Comparison of ENCODE assay signal across 12 cellular contexts in the genomic region with DNA sequence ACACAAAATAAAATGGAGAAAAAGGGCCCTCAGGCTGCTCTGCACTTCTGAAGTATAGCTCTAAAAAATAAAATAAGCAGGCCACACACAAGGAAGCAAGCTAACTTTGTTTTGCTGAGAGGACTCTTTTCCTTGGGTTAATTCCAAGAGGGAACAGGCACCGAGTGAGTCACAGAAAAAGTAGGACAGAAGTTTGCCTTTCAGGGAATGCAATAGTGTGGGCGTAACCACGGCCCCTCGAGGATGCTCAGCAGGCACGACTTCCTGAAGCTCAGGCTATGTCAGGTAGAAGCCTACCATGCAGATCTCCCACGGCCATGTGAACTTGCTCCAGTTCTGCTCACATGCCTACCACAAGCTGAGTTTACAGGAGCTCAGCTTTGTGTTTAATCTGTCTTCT. TPM values are rescaled to one million over a fixed set of nuclear protein-coding genes. Genes with fewer than 3 reads are reported as not detected.
DNase-seq lines count a peak whose midpoint lies in the region; ATAC-seq, FAIRE-seq and TF ChIP-seq lines count a peak whose summit lies in the region.
"Had no signal": no experiment of that assay in that cellular context is flagged by ENCODE, and none has a peak within 500 bp of the region (broad histone marks: within the 10 kb centered on the region; RNA-seq: fewer than 3 reads in every experiment).

No MANE protein-coding gene starts in this region.

- H3K27ac Mint-ChIP-seq in nephron progenitor cell, result peak overlapping the region; percentile 91
- no peak overlapping the region for H3K27ac Mint-ChIP-seq in activated CD4-positive, alpha-beta memory T cell treated with anti-CD3 and anti-CD28 coated beads, Interleukin-2, amount 10 ng/mL, durations not matched to agents 7 days and 5 days

- peaks cover 2% of the 10 kb centered on the region for H3K27me3 Mint-ChIP-seq in nephron progenitor cell (ENCODE audit: low read depth, poor library complexity)
- no peaks in the 10 kb centered on the region for H3K27me3 Mint-ChIP-seq in activated CD4-positive, alpha-beta memory T cell treated with anti-CD3 and anti-CD28 coated beads, Interleukin-2, amount 10 ng/mL, durations not matched to agents 7 days and 5 days

- no peak overlapping the region for H3K4me3 ChIP-seq in fibroblast of villous mesenchyme (ENCODE audit: low read depth, low read length)
- H3K4me3 ChIP-seq: prostate gland had no signal

- no peak for FAIRE-seq in H54 (lab: Jason Lieb, UNC)

- peaks cover 56% of the 10 kb centered on the region for H3K4me1 Mint-ChIP-seq in nephron progenitor cell
- no peaks in the 10 kb centered on the region for H3K4me1 Mint-ChIP-seq in activated CD4-positive, alpha-beta memory T cell treated with anti-CD3 and anti-CD28 coated beads, Interleukin-2, amount 10 ng/mL, durations not matched to agents 7 days and 5 days

- H3K36me3 Mint-ChIP-seq in nephron progenitor cell (ENCODE audit: low read depth), result peaks cover 13% of the 10 kb centered on the region
- no peaks in the 10 kb centered on the region for H3K36me3 Mint-ChIP-seq in activated CD4-positive, alpha-beta memory T cell treated with anti-CD3 and anti-CD28 coated beads, Interleukin-2, amount 10 ng/mL, durations not matched to agents 7 days and 5 days (ENCODE audit: low read depth)

- H3K9me3 Mint-ChIP-seq in nephron progenitor cell, result peaks cover 33% of the 10 kb centered on the region
- H3K9me3 Mint-ChIP-seq in activated CD4-positive, alpha-beta memory T cell treated with anti-CD3 and anti-CD28 coated beads, Interleukin-2, amount 10 ng/mL, durations not matched to agents 7 days and 5 days, result peaks cover 2% of the 10 kb centered on the region

- no peak overlapping the region for H3K4me3 Mint-ChIP-seq in nephron progenitor cell
- no peak overlapping the region for H3K4me3 Mint-ChIP-seq in activated CD4-positive, alpha-beta memory T cell treated with anti-CD3 and anti-CD28 coated beads, Interleukin-2, amount 10 ng/mL, durations not matched to agents 7 days and 5 days

- CTCF ChIA-PET in activated CD4-positive, alpha-beta memory T cell treated with anti-CD3 and anti-CD28 coated beads, Interleukin-2, amount 10 ng/mL, durations not matched to agents 7 days and 5 days (lab: Charles Lee), result no interaction called here

- DNase-seq in AG08396 (ENCODE audit: low spot score) (peak; percentile 13), RPMI7951 (ENCODE audit: low read depth) (peak; percentile 1), fibroblast of villous mesenchyme (ENCODE audit: low read depth) (peak; percentile 58), nephron progenitor cell (no peak), H54 (ENCODE audit: insufficient read length, low spot score) (no peak)
- DNase-seq in activated CD4-positive, alpha-beta memory T cell treated with anti-CD3 and anti-CD28 coated beads, Interleukin-2, amount 10 ng/mL, durations not matched to agents 7 days and 5 days, result no peak
- DNase-seq: BE2C, NCI-H526 treated with DMSO at 0.1 percent for 48 hours had no signal

- POLR2A ChIA-PET in activated CD4-positive, alpha-beta memory T cell treated with anti-CD3 and anti-CD28 coated beads, Interleukin-2, amount 10 ng/mL, durations not matched to agents 7 days and 5 days (lab: Charles Lee), result no interaction called here

- ATAC-seq in GM21786 (IDR thresholded peaks at IDR 0.05; ENCODE audit: unreplicated experiment) (no peak), HG03457 (IDR thresholded peaks at IDR 0.05; ENCODE audit: unreplicated experiment) (no peak)

- no peak for TF ChIP-seq POLR2A in H54 (IDR thresholded peaks at IDR 0.05; ENCODE audit: low read depth, low read length)

- TF ChIP-seq CTCF in fibroblast of villous mesenchyme (IDR thresholded peaks at IDR 0.05; ENCODE audit: insufficient read depth, low read depth, low read length) (no peak), nephron progenitor cell (IDR thresholded peaks at IDR 0.05) (no peak)

RNA-seq across cellular contexts. Expression of a gene that starts 22.1 kb away (rescaled TPM):
- total RNA-seq in RPMI7951 (2014; rRNA removed; shearing (Covaris generic)), result not detected in 2 replicates
- not detected in 2 replicates for total RNA-seq in fibroblast of villous mesenchyme
- total RNA-seq in activated CD4-positive, alpha-beta memory T cell treated with anti-CD3 and anti-CD28 coated beads, Interleukin-2, amount 10 ng/mL, durations not matched to agents 7 days and 5 days, result not detected
- total RNA-seq: T-helper 1 cell treated with Interleukin-12 subunit alpha and Interleukin-12 subunit beta and Interleukin-4 antibody, amounts not matched to agents 30 ng/mL and 1 ng/mL, for 36 hours had no signal

Comparison
In these comparisons a context has a peak if more than half of its experiments do, and no peak if none do; other contexts are left out.
1. DNase-seq: peak in AG08396 (single experiment), RPMI7951 (single experiment) and fibroblast of villous mesenchyme (single experiment); none in nephron progenitor cell (single experiment), activated CD4-positive, alpha-beta memory T cell treated with anti-CD3 and anti-CD28 coated beads, Interleukin-2, amount 10 ng/mL, durations not matched to agents 7 days and 5 days (single experiment) and H54 (single experiment).